In genomic region chr7:130667593-130668257, GRCh38 we compare ENCODE assay signal across 2 cellular contexts.
TF ChIP-seq lines count a peak whose summit lies in the region.

No MANE protein-coding gene starts in this region.

TF ChIP-seq in GM23338, 12 proteins besides CTCF, POLR2A, EP300 and RAD21:
- TF ChIP-seq JUNB (IDR thresholded peaks at IDR 0.05; ENCODE audit: unreplicated experiment) (no peak), REST (IDR thresholded peaks at IDR 0.05; ENCODE audit: unreplicated experiment) (no peak), EZH2phosphoT487 (IDR thresholded peaks at IDR 0.05; ENCODE audit: unreplicated experiment) (no peak), POLR2AphosphoS5 (IDR thresholded peaks at IDR 0.05; ENCODE audit: low read depth) (no peak)

TF ChIP-seq in SK-N-SH, 30 proteins besides CTCF, POLR2A, EP300 and RAD21 (continued from another document):
- no peak for TF ChIP-seq ZBTB33 (IDR thresholded peaks at IDR 0.05; ENCODE audit: borderline replicate concordance, low read depth)
- no peak for TF ChIP-seq RFX5 (IDR thresholded peaks at IDR 0.05; ENCODE audit: low read length)
- TF ChIP-seq TCF12 (IDR thresholded peaks at IDR 0.05): no peak
- no peak for TF ChIP-seq MXI1 (IDR thresholded peaks at IDR 0.05; ENCODE audit: low read depth, low read length)
- no peak for TF ChIP-seq YY1 (IDR thresholded peaks at IDR 0.05; ENCODE audit: low read depth)
- TF ChIP-seq FOSL2 (IDR thresholded peaks at IDR 0.05; ENCODE audit: borderline replicate concordance, low read depth): no peak
- no peak for TF ChIP-seq ELF1 (IDR thresholded peaks at IDR 0.05)
- TF ChIP-seq NRF1 (IDR thresholded peaks at IDR 0.05; ENCODE audit: low read depth, low read length): no peak
- no peak for TF ChIP-seq MEF2A (IDR thresholded peaks at IDR 0.05; ENCODE audit: borderline replicate concordance, low read depth)
